In genomic region chr20:21228511-21228910, GRCh38 we compare ENCODE assay signal across 13 cellular contexts.
A peak's percentile ranks its signal among the peaks of the same experiment; 100 is the strongest.
DNase-seq lines count a peak whose midpoint lies in the region; ATAC-seq, FAIRE-seq and TF ChIP-seq lines count a peak whose summit lies in the region.
"Had no signal": no experiment of that assay in that cellular context is flagged by ENCODE, and none has a peak within 500 bp of the region (broad histone marks: within the 10 kb centered on the region; RNA-seq: fewer than 3 reads in every experiment).

No MANE protein-coding gene starts in this region.

- H3K27me3 ChIP-seq in right lobe of liver (no peaks in the 10 kb centered on the region), pancreas (no peaks in the 10 kb centered on the region)

- peak; percentile 63 for DNase-seq in GM12865 (ENCODE audit: low read depth)
- peak; percentile 67 for DNase-seq in MV-4-11 (lab: John Stamatoyannopoulos, UW)
- DNase-seq in right lobe of liver: no peak
- DNase-seq in NCI-H774 (lab: John Stamatoyannopoulos, UW): no peak
- DNase-seq in pancreas: no peak
- DNase-seq: naive thymus-derived CD4-positive, alpha-beta T cell; NCI-H69; stimulated activated naive CD4-positive, alpha-beta T cell treated with Interleukin-2 at 50 U/mL for 16 hours had no signal

- no peak for TF ChIP-seq POLR2A in right lobe of liver (IDR thresholded peaks at IDR 0.05)

- TF ChIP-seq CTCF in GM12865 (IDR thresholded peaks at IDR 0.05; ENCODE audit: insufficient read depth, low read depth, low read length, missing control alignments) (no peak), right lobe of liver (IDR thresholded peaks at IDR 0.05) (no peak), pancreas (IDR thresholded peaks at IDR 0.05) (no peak)

- intact Hi-C loops in right lobe of liver (cut with DNase I) (no loop called here), pancreas (cut with DNase I) (no loop called here)

- H3K27ac ChIP-seq in right lobe of liver: no peak overlapping the region
- H3K27ac ChIP-seq in pancreas: no peak overlapping the region

- H3K9me3 ChIP-seq in right lobe of liver: no peaks in the 10 kb centered on the region
- H3K9me3 ChIP-seq in pancreas: no peaks in the 10 kb centered on the region
- H3K9me3 ChIP-seq: HAP-1 had no signal

- ATAC-seq in GM19452 (IDR thresholded peaks at IDR 0.05; ENCODE audit: unreplicated experiment) (peak; percentile 95), HG02885 (IDR thresholded peaks at IDR 0.05; ENCODE audit: poor library complexity, unreplicated experiment) (peak; percentile 97), right lobe of liver (no peak), HG02973 (IDR thresholded peaks at IDR 0.05; ENCODE audit: unreplicated experiment) (no peak), pancreas (no peak)
- ATAC-seq: naive thymus-derived CD4-positive, alpha-beta T cell had no signal

- no peak overlapping the region for H3K4me3 ChIP-seq in GM12865 (ENCODE audit: low read depth, low read length)
- no peak overlapping the region for H3K4me3 ChIP-seq in right lobe of liver
- no peak overlapping the region for H3K4me3 ChIP-seq in pancreas
- H3K4me3 ChIP-seq: HAP-1 had no signal

- H3K36me3 ChIP-seq in right lobe of liver (peaks cover 0 to 4% (median 0%) of the 10 kb centered on the region in 4 donors), pancreas (peaks cover 0 to 19% (median 0%) of the 10 kb centered on the region in 3 donors)
- H3K36me3 ChIP-seq: HAP-1 had no signal

- FAIRE-seq in pancreas (lab: Jason Lieb, UNC): no peak
- FAIRE-seq: endothelial cell of umbilical vein had no signal

- 79% methylated on average over 3 of the region's 3 CpGs for WGBS in right lobe of liver (ENCODE audit: insufficient coverage, low coverage, low lambda C conversion rate, missing lambda C conversion rate)
- 77 to 78% methylated on average over 3 of the region's 3 CpGs for WGBS in pancreas, 2 donors

- H3K4me1 ChIP-seq in right lobe of liver (no peaks in the 10 kb centered on the region), pancreas (no peaks in the 10 kb centered on the region)

Comparison
In these comparisons a context has a peak if more than half of its experiments do, and no peak if none do; other contexts are left out.
1. DNase-seq: peak in GM12865 (single experiment) and MV-4-11 (single experiment); none in right lobe of liver (0 of 3), NCI-H774 (single experiment) and pancreas (0 of 6).
2. ATAC-seq: peak in GM19452 (single experiment) and HG02885 (single experiment); none in right lobe of liver (0 of 4), HG02973 (single experiment) and pancreas (0 of 4).